In the genomic region with DNA sequence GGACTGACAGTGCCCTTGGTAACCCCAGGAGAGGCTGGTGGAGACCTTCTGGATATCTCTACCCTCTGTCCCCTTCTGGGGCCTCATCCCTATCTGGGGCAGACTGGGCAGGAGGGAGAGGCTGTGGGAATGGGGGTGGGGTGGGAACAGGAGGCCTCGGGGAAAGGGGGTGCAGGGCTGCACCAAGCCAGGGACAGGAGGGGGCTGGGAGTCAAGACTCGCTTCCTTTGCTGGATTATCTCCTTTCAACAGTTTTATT, we compare ENCODE assay signal across 11 cellular contexts. TPM values are rescaled to one million over a fixed set of nuclear protein-coding genes. Genes with fewer than 3 reads are reported as not detected.
DNase-seq lines count a peak whose midpoint lies in the region; ATAC-seq and TF ChIP-seq lines count a peak whose summit lies in the region.
"Had no signal": no experiment of that assay in that cellular context is flagged by ENCODE, and none has a peak within 500 bp of the region (broad histone marks: within the 10 kb centered on the region; RNA-seq: fewer than 3 reads in every experiment).

No MANE protein-coding gene starts in this region.

- H3K36me3 ChIP-seq in breast epithelium (no peaks in the 10 kb centered on the region), upper lobe of left lung (peaks cover 19 to 38% (median 35%) of the 10 kb centered on the region in 4 donors)

- intact Hi-C loops in breast epithelium (cut with DNase I; ENCODE audit: low total_unique reads): no loop called here
- intact Hi-C loops in MCF 10A (cut with micrococcal nuclease): no loop called here
- intact Hi-C loops in dendritic cell treated with granulocyte-macrophage colony-stimulating factor and Interleukin-4, amounts not matched to agents 40 ng/mL and 50 ng/mL, for 4 days (cut with micrococcal nuclease): no loop called here

- TF ChIP-seq POLR2A in breast epithelium (IDR thresholded peaks at IDR 0.05): no peak
- no peak for TF ChIP-seq POLR2A in upper lobe of left lung (IDR thresholded peaks at IDR 0.05)

- in situ Hi-C loops in GM13976 (cut with MboI; ENCODE audit: low sequenced_read_pairs, unreplicated experiment): no loop called here

- H3K36me3 Mint-ChIP-seq in MCF 10A (ENCODE audit: insufficient read depth, unreplicated experiment) (peaks cover 16% of the 10 kb centered on the region), nephron (ENCODE audit: low read depth) (peaks cover 5% of the 10 kb centered on the region)
- H3K36me3 Mint-ChIP-seq in dendritic cell treated with granulocyte-macrophage colony-stimulating factor and Interleukin-4, amounts not matched to agents 40 ng/mL and 50 ng/mL, for 4 days (ENCODE audit: low read depth): peaks cover 37% of the 10 kb centered on the region

- no peak overlapping the region for H3K4me3 Mint-ChIP-seq in MCF 10A (ENCODE audit: unreplicated experiment)
- peak overlapping the region; percentile 75 for H3K4me3 Mint-ChIP-seq in dendritic cell treated with granulocyte-macrophage colony-stimulating factor and Interleukin-4, amounts not matched to agents 40 ng/mL and 50 ng/mL, for 4 days
- peak overlapping the region; percentile 74 to 78 (median 77) for H3K4me3 Mint-ChIP-seq in nephron

- CTCF ChIA-PET in MCF 10A (lab: Yijun Ruan, JAX): interaction anchor here (0.7 to 1.6 kb wide), 2 partner anchors 20 to 29 kb away, joined by 3 to 6 read pairs; partner anchors contain the start of gene HDAC5

- H3K27me3 Mint-ChIP-seq in MCF 10A (ENCODE audit: insufficient read depth, unreplicated experiment) (no peaks in the 10 kb centered on the region), nephron (ENCODE audit: low read depth) (no peaks in the 10 kb centered on the region)
- no peaks in the 10 kb centered on the region for H3K27me3 Mint-ChIP-seq in dendritic cell treated with granulocyte-macrophage colony-stimulating factor and Interleukin-4, amounts not matched to agents 40 ng/mL and 50 ng/mL, for 4 days

- no peak overlapping the region for H3K27ac Mint-ChIP-seq in MCF 10A (ENCODE audit: low read depth, unreplicated experiment)
- peak overlapping the region; percentile 97 for H3K27ac Mint-ChIP-seq in dendritic cell treated with granulocyte-macrophage colony-stimulating factor and Interleukin-4, amounts not matched to agents 40 ng/mL and 50 ng/mL, for 4 days
- H3K27ac Mint-ChIP-seq in nephron: peak overlapping the region; percentile 99

- H3K27ac ChIP-seq in breast epithelium (peak overlapping the region; percentile 63 to 89), upper lobe of left lung (peak overlapping the region; percentile 86 to 92 (median 88))

- TF ChIP-seq EP300 in upper lobe of left lung (IDR thresholded peaks at IDR 0.05): no peak

- H3K4me3 ChIP-seq in breast epithelium: peak overlapping the region; percentile 3 to 53 (median 24)
- peak overlapping the region in 3 of 4 donors; percentile 22 to 43 (median 29) for H3K4me3 ChIP-seq in upper lobe of left lung

- no peak for ATAC-seq in upper lobe of left lung (ENCODE audit: low FRiP score in 2 of 2)
- ATAC-seq in HG02588 (IDR thresholded peaks at IDR 0.05; ENCODE audit: unreplicated experiment): no peak

- H3K4me1 ChIP-seq in breast epithelium (peaks cover 0 to 16% of the 10 kb centered on the region in 2 donors), upper lobe of left lung (peaks cover 31 to 42% (median 36%) of the 10 kb centered on the region in 4 donors)

- H3K9me3 Mint-ChIP-seq in MCF 10A (ENCODE audit: unreplicated experiment) (no peaks in the 10 kb centered on the region), nephron (no peaks in the 10 kb centered on the region)
- no peaks in the 10 kb centered on the region for H3K9me3 Mint-ChIP-seq in dendritic cell treated with granulocyte-macrophage colony-stimulating factor and Interleukin-4, amounts not matched to agents 40 ng/mL and 50 ng/mL, for 4 days

- WGBS in upper lobe of left lung, 2 donors: 13 to 21% methylated on average over 2 of the region's 2 CpGs

- H3K27me3 ChIP-seq in breast epithelium (no peaks in the 10 kb centered on the region), upper lobe of left lung (no peaks in the 10 kb centered on the region)

- H3K9me3 ChIP-seq in breast epithelium (no peaks in the 10 kb centered on the region), upper lobe of left lung (no peaks in the 10 kb centered on the region)

- BruUV-seq in MCF 10A (replicated peaks; lab: Mats Ljungman, UMichigan): no TSS peak

- POLR2A ChIA-PET in MCF 10A (lab: Yijun Ruan, JAX): no interaction called here

- H3K4me1 Mint-ChIP-seq in MCF 10A (ENCODE audit: insufficient read depth, unreplicated experiment) (peaks cover 11% of the 10 kb centered on the region), nephron (peaks cover 27% of the 10 kb centered on the region)
- H3K4me1 Mint-ChIP-seq in dendritic cell treated with granulocyte-macrophage colony-stimulating factor and Interleukin-4, amounts not matched to agents 40 ng/mL and 50 ng/mL, for 4 days (ENCODE audit: low read depth): peaks cover 51% of the 10 kb centered on the region

- TF ChIP-seq CTCF in breast epithelium (IDR thresholded peaks at IDR 0.05): no peak
- no peak for TF ChIP-seq CTCF in MCF 10A (IDR thresholded peaks at IDR 0.05; ENCODE audit: unreplicated experiment)
- no peak for TF ChIP-seq CTCF in nephron (IDR thresholded peaks at IDR 0.05; ENCODE audit: unreplicated experiment in 3 of 3)
- no peak for TF ChIP-seq CTCF in upper lobe of left lung (IDR thresholded peaks at IDR 0.05)
- TF ChIP-seq CTCF in GM13976 (IDR thresholded peaks at IDR 0.05; ENCODE audit: borderline replicate concordance, control extremely low read depth, extremely low read depth, insufficient read depth, missing control alignments): no peak

- DNase-seq in breast epithelium (ENCODE audit: low spot score in 2 of 2) (no peak), MCF 10A (ENCODE audit: unreplicated experiment) (no peak), upper lobe of left lung (no peak), GM13976 (ENCODE audit: low spot score) (no peak)
- no peak for DNase-seq in activated CD4-positive, CD25-positive, alpha-beta regulatory T cell treated with anti-CD3 and anti-CD28 coated beads, Interleukin-2, amount 50 U/mL, for 72 hours
- DNase-seq: activated T-cell treated with anti-CD3 and anti-CD28 coated beads, Interleukin-2, amount 50 U/mL, for 48 hours; effector CD8-positive, alpha-beta T cell; T-helper 1 cell had no signal

RNA-seq across cellular contexts. Expression of gene G6PC3, which starts 24.8 kb away (rescaled TPM):
- total RNA-seq in breast epithelium (10 to 100 TPM; 34.7 to 39.8 (median 35.4) TPM), MCF 10A (2022) (70.6 and 89.4 TPM in 2 replicates), upper lobe of left lung (10 to 100 TPM; 16.8 to 63.0 (median 33.8) TPM)

RNA-seq across cellular contexts. Expression of gene HDAC5, which starts 28.1 kb away (rescaled TPM):
- total RNA-seq in breast epithelium (10 to 100 TPM; 66.5 to 79.3 (median 75.4) TPM), MCF 10A (2022) (12.1 TPM in 2 replicates), upper lobe of left lung (100 to 1,000 TPM in 2 of 6 donors, 10 to 100 TPM in 4; 59.9 to 138 (median 64.9) TPM)

RNA-seq across cellular contexts. Expression of gene LSM12, which starts 28.8 kb away (rescaled TPM):
- 10 to 100 TPM; 36.8 to 45.4 (median 43.6) TPM for total RNA-seq in breast epithelium
- total RNA-seq in MCF 10A (2022): 87.9 and 101 TPM in 2 replicates
- 10 to 100 TPM; 14.8 to 38.3 (median 33.6) TPM for total RNA-seq in upper lobe of left lung

RNA-seq across cellular contexts. Expression of gene HROB, which starts 46.4 kb away (rescaled TPM):
- 1 to 10 TPM; 1.2 to 2.1 (median 1.6) TPM for total RNA-seq in breast epithelium
- 5.4 and 6.7 TPM in 2 replicates for total RNA-seq in MCF 10A (2022)
- 1 to 10 TPM in 4 of 6 donors, under 1 TPM in 2; 0.89 to 1.4 (median 1.0) TPM for total RNA-seq in upper lobe of left lung
